9 cellular contexts compared by ENCODE assay signal in genomic region chr22:50600967-50601668, GRCh38. TPM values are rescaled to one million over a fixed set of nuclear protein-coding genes. Genes with fewer than 3 reads are reported as not detected.
A peak's percentile ranks its signal among the peaks of the same experiment; 100 is the strongest.
DNase-seq lines count a peak whose midpoint lies in the region; ATAC-seq and TF ChIP-seq lines count a peak whose summit lies in the region.
"Had no signal": no experiment of that assay in that cellular context is flagged by ENCODE, and none has a peak within 500 bp of the region (broad histone marks: within the 10 kb centered on the region; RNA-seq: fewer than 3 reads in every experiment).

No MANE protein-coding gene starts in this region.

- TF ChIP-seq EP300 in ovary (IDR thresholded peaks at IDR 0.05), result no peak

- H3K27me3 ChIP-seq in CD4-positive, alpha-beta T cell (ENCODE audit: control insufficient read depth, insufficient read depth, low read length), result peaks cover 64% of the 10 kb centered on the region
- peaks cover 91% of the 10 kb centered on the region for H3K27me3 ChIP-seq in HUES64 (ENCODE audit: insufficient read depth, low read length)
- peaks cover 87% of the 10 kb centered on the region for H3K27me3 ChIP-seq in ectodermal cell (ENCODE audit: control insufficient read depth, insufficient read depth, low read length, poor library complexity, severe bottlenecking)
- H3K27me3 ChIP-seq in ovary, result no peaks in the 10 kb centered on the region

- peaks cover 11% of the 10 kb centered on the region for H3K36me3 Mint-ChIP-seq in CD4-positive, alpha-beta T cell (ENCODE audit: low read depth)

- TF ChIP-seq POLR2A in ovary (IDR thresholded peaks at IDR 0.05), result no peak

- H3K4me1 Mint-ChIP-seq in CD4-positive, alpha-beta T cell (ENCODE audit: low read depth), result peaks cover 15% of the 10 kb centered on the region

- H3K9me3 Mint-ChIP-seq in CD4-positive, alpha-beta T cell, result no peaks in the 10 kb centered on the region

- no peak overlapping the region for H3K27ac ChIP-seq in CD4-positive, alpha-beta T cell (ENCODE audit: low read depth, low read length)
- H3K27ac ChIP-seq in HUES64 (ENCODE audit: low read depth, low read length), result no peak overlapping the region
- no peak overlapping the region for H3K27ac ChIP-seq in ectodermal cell (ENCODE audit: insufficient read depth, low read depth, low read length, poor library complexity, severe bottlenecking)
- H3K27ac ChIP-seq in ovary, result no peak overlapping the region

- no peaks in the 10 kb centered on the region for H3K4me1 ChIP-seq in HUES64 (ENCODE audit: insufficient read depth, low read length)
- H3K4me1 ChIP-seq in ectodermal cell (ENCODE audit: control insufficient read depth, insufficient read depth, low read length), result peaks cover 13% of the 10 kb centered on the region
- H3K4me1 ChIP-seq in ovary (ENCODE audit: insufficient read depth), result peaks cover 2% of the 10 kb centered on the region

- no peaks in the 10 kb centered on the region for H3K9me3 ChIP-seq in CD4-positive, alpha-beta T cell (ENCODE audit: control insufficient read depth, low read length)
- H3K9me3 ChIP-seq in HUES64 (ENCODE audit: insufficient read depth, low read depth, low read length) (no peaks in the 10 kb centered on the region), ectodermal cell (ENCODE audit: control insufficient read depth, low read length) (no peaks in the 10 kb centered on the region), ovary (no peaks in the 10 kb centered on the region)

- WGBS in HUES64, result 6% methylated on average over 41 of the region's 52 CpGs
- 5 to 6% methylated on average over 49 to 52 of the region's 52 CpGs for WGBS in ectodermal cell, 2 experiments
- 5 to 31% (median 6%) methylated on average over 11 to 52 of the region's 52 CpGs for WGBS in ovary, 3 donors

- H3K4me3 ChIP-seq in HUES64 (ENCODE audit: low read length), result peak overlapping the region; percentile 39
- H3K4me3 ChIP-seq in ectodermal cell (ENCODE audit: insufficient read depth, low read depth, low read length), result peak overlapping the region; percentile 31
- peak overlapping the region; percentile 39 for H3K4me3 ChIP-seq in ovary

- no peak overlapping the region for H3K9ac ChIP-seq in HUES64 (ENCODE audit: low read depth, low read length)

- DNase-seq in CD4-positive, alpha-beta T cell, result peak in 1 of 10 experiments; percentile 29
- peak in 4 of 5 donors; percentile 54 to 78 (median 58) for DNase-seq in ovary
- DNase-seq in middle frontal gyrus (ENCODE audit: extremely low spot score, low spot score), result no peak
- no peak for DNase-seq in activated CD4-positive, alpha-beta T cell treated with anti-CD3 and anti-CD28 coated beads for 1 hour
- DNase-seq: stimulated activated CD4-positive, alpha-beta T cell treated with anti-CD3 and anti-CD28 coated beads, Interleukin-12 subunit alpha, Interleukin-12 subunit beta, amount 100 ng/mL, for 4 hours had no signal

- intact Hi-C loops in CD4-positive, alpha-beta T cell (cut with DNase I, micrococcal nuclease), result loop anchor here in 1 of 2 experiments (1.0 kb wide), 1 partner anchor 19 kb away; no protein-coding TSS in a partner anchor
- intact Hi-C loops in ovary (cut with DNase I), result no loop called here

- POLR2A ChIA-PET in CD4-positive, alpha-beta T cell (lab: Charles Lee), result interaction anchor here (0.8 to 1.6 kb wide), 2 partner anchors 20 to 76 kb away, joined by 3 read pairs; partner anchors contain the start of gene SCO2

- no peaks in the 10 kb centered on the region for H3K36me3 ChIP-seq in HUES64 (ENCODE audit: insufficient read depth, low read length)
- no peaks in the 10 kb centered on the region for H3K36me3 ChIP-seq in ectodermal cell (ENCODE audit: control insufficient read depth, insufficient read depth, low read length)
- H3K36me3 ChIP-seq in ovary, result no peaks in the 10 kb centered on the region

- ATAC-seq in CD4-positive, alpha-beta T cell (ENCODE audit: poor library complexity), result no peak
- ATAC-seq in HG02623 (IDR thresholded peaks at IDR 0.05; ENCODE audit: unreplicated experiment) (no peak), HG03095 (IDR thresholded peaks at IDR 0.05; ENCODE audit: unreplicated experiment) (no peak)

- peaks cover 44% of the 10 kb centered on the region for H3K27me3 Mint-ChIP-seq in CD4-positive, alpha-beta T cell

- CTCF ChIA-PET in CD4-positive, alpha-beta T cell (lab: Charles Lee), result no interaction called here

- peak overlapping the region; percentile 79 for H3K4me3 Mint-ChIP-seq in CD4-positive, alpha-beta T cell

- no peak overlapping the region for H3K27ac Mint-ChIP-seq in CD4-positive, alpha-beta T cell

- TF ChIP-seq CTCF in CD4-positive, alpha-beta T cell (IDR thresholded peaks at IDR 0.05), result no peak
- no peak for TF ChIP-seq CTCF in ovary (IDR thresholded peaks at IDR 0.05)

RNA-seq across cellular contexts. Expression of gene MAPK8IP2, which starts 0.5 kb away (rescaled TPM):
- total RNA-seq in CD4-positive, alpha-beta T cell, result under 1 TPM; 0.31 to 0.52 TPM
- 2.6 TPM for polyA plus RNA-seq in HUES64 (2013, experiment 1 of 2)
- polyA plus RNA-seq in HUES64 (2013, experiment 2 of 2), result 1.8 TPM
- 2.1 TPM for polyA plus RNA-seq in ectodermal cell (2013, experiment 1 of 4)
- 2.4 TPM for polyA plus RNA-seq in ectodermal cell (2013, experiment 2 of 4)
- polyA plus RNA-seq in ectodermal cell (2013, experiment 3 of 4), result 2.1 TPM
- 2.3 TPM for polyA plus RNA-seq in ectodermal cell (2013, experiment 4 of 4)
- total RNA-seq in ovary, result 10 to 100 TPM in 4 of 7 donors, 1 to 10 TPM in 3; 5.0 to 28.4 (median 13.2) TPM
- polyA plus RNA-seq in ovary, result 1 to 10 TPM; 1.1 to 6.0 TPM

RNA-seq across cellular contexts. Expression of gene CHKB, which starts 18.5 kb away (rescaled TPM):
- total RNA-seq in CD4-positive, alpha-beta T cell, result 100 to 1,000 TPM; 152 to 156 TPM
- 35.6 TPM for polyA plus RNA-seq in HUES64 (2013, experiment 1 of 2)
- polyA plus RNA-seq in HUES64 (2013, experiment 2 of 2), result 32.7 TPM
- 89.3 TPM for polyA plus RNA-seq in ectodermal cell (2013, experiment 1 of 4)
- 76.2 TPM for polyA plus RNA-seq in ectodermal cell (2013, experiment 2 of 4)
- 68.4 TPM for polyA plus RNA-seq in ectodermal cell (2013, experiment 3 of 4)
- polyA plus RNA-seq in ectodermal cell (2013, experiment 4 of 4), result 73.5 TPM
- 10 to 100 TPM; 34.9 to 73.2 (median 48.8) TPM for total RNA-seq in ovary
- polyA plus RNA-seq in ovary, result 10 to 100 TPM; 42.2 to 44.2 TPM

RNA-seq across cellular contexts. Expression of gene CPT1B, which starts 22.9 kb away (rescaled TPM):
- total RNA-seq in CD4-positive, alpha-beta T cell, result 10 to 100 TPM; 59.1 to 68.3 TPM
- polyA plus RNA-seq in HUES64 (2013, experiment 1 of 2), result 22.8 TPM
- 17.6 TPM for polyA plus RNA-seq in HUES64 (2013, experiment 2 of 2)
- 80.3 TPM for polyA plus RNA-seq in ectodermal cell (2013, experiment 1 of 4)
- polyA plus RNA-seq in ectodermal cell (2013, experiment 2 of 4), result 74.6 TPM
- polyA plus RNA-seq in ectodermal cell (2013, experiment 3 of 4), result 60.0 TPM
- polyA plus RNA-seq in ectodermal cell (2013, experiment 4 of 4), result 71.2 TPM
- total RNA-seq in ovary, result 10 to 100 TPM in 1 of 7 donors, 1 to 10 TPM in 6; 3.6 to 10.6 (median 5.2) TPM
- 1 to 10 TPM; 2.5 to 4.2 TPM for polyA plus RNA-seq in ovary

RNA-seq across cellular contexts. Expression of gene ARSA, which starts 26.8 kb away (rescaled TPM):
- total RNA-seq in CD4-positive, alpha-beta T cell, result 10 to 100 TPM; 52.3 to 54.4 TPM
- 7.8 TPM for polyA plus RNA-seq in HUES64 (2013, experiment 1 of 2)
- 10.2 TPM for polyA plus RNA-seq in HUES64 (2013, experiment 2 of 2)
- polyA plus RNA-seq in ectodermal cell (2013, experiment 1 of 4), result 26.2 TPM
- 26.0 TPM for polyA plus RNA-seq in ectodermal cell (2013, experiment 2 of 4)
- 20.5 TPM for polyA plus RNA-seq in ectodermal cell (2013, experiment 3 of 4)
- polyA plus RNA-seq in ectodermal cell (2013, experiment 4 of 4), result 26.4 TPM
- 10 to 100 TPM; 11.9 to 51.6 (median 19.9) TPM for total RNA-seq in ovary
- polyA plus RNA-seq in ovary, result 10 to 100 TPM in 1 of 2 donors, 1 to 10 TPM in 1; 2.1 to 13.1 TPM

RNA-seq across cellular contexts. Expression of gene SYCE3, which starts 38.4 kb away (rescaled TPM):
- not detected for total RNA-seq in CD4-positive, alpha-beta T cell
- not detected for polyA plus RNA-seq in HUES64 (2013, experiment 1 of 2)
- polyA plus RNA-seq in HUES64 (2013, experiment 2 of 2), result not detected
- polyA plus RNA-seq in ectodermal cell (2013, experiment 1 of 4), result not detected
- polyA plus RNA-seq in ectodermal cell (2013, experiment 2 of 4), result 1.5 TPM
- polyA plus RNA-seq in ectodermal cell (2013, experiment 3 of 4), result 0.85 TPM
- 1.8 TPM for polyA plus RNA-seq in ectodermal cell (2013, experiment 4 of 4)
- total RNA-seq in ovary, result not detected
- polyA plus RNA-seq in ovary, result not detected

Comparison
In these comparisons a context has a peak if more than half of its experiments do, and no peak if none do; other contexts are left out.
1. DNase-seq: peak in ovary (4 of 5); none in middle frontal gyrus (single experiment) and activated CD4-positive, alpha-beta T cell treated with anti-CD3 and anti-CD28 coated beads for 1 hour (single experiment).
2. RNA of gene CPT1B, which starts 22.9 kb away (total RNA-seq): 59.1 to 68.3 TPM in CD4-positive, alpha-beta T cell; 3.6 to 10.6 TPM in ovary; every median in the first group is over 4 times any median in the second.
3. Peak in every context shown above with its lines, with median percentiles within 50 percentile points of each other: H3K4me3 ChIP-seq.